ENCODE assay signal across 1 cellular context in the genomic region with DNA sequence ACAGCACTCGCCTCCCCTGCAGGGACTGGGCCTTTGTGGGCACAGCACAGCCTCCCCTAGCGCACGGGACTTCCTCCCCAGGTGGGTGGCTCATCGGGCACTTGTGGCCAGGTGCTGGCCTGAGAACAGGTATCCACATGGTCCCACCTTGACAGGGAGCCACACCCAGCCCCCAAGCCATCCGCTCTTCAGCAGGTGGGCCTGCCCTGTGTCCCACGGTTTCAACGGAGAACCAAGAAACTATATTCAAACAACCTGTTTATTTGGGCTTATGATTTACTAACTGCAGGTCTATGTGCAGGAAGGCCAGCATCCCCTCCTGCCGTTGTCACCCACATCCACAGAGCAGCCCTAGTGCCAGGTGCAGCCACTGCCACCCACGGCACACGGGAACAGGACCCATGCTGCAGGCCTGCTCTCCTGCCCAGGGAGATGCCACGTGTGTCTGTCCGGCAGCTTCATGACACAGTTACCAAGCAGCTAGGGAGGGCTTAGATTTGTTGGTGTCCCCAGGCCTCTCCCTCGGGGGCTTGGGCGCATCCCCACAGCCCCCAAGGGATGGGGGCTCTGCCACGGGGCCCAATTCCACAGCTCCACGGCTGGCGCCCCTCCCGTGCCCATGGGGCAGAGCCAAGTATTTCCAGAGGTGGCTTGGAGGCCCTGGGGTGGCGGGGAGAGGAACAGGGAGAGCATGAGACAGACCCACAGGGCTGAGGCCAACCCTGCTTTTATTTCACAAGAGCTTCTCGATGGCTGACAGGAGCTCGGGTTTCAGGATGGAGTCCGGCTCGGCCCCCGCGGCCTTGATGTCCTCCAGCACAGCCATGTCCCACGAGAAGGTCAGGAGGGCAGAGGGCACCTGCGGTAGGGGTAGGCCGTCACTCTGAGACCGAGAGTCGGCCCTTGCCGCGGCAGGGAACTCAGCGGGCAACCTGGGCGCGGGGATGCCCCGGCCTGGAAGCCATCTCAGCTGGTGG.
TF ChIP-seq lines count a peak whose summit lies in the region.

No MANE protein-coding gene starts in this region.

TF ChIP-seq in HepG2, 621 proteins besides CTCF, POLR2A, EP300 and RAD21:
- TF ChIP-seq, protein P1, sequence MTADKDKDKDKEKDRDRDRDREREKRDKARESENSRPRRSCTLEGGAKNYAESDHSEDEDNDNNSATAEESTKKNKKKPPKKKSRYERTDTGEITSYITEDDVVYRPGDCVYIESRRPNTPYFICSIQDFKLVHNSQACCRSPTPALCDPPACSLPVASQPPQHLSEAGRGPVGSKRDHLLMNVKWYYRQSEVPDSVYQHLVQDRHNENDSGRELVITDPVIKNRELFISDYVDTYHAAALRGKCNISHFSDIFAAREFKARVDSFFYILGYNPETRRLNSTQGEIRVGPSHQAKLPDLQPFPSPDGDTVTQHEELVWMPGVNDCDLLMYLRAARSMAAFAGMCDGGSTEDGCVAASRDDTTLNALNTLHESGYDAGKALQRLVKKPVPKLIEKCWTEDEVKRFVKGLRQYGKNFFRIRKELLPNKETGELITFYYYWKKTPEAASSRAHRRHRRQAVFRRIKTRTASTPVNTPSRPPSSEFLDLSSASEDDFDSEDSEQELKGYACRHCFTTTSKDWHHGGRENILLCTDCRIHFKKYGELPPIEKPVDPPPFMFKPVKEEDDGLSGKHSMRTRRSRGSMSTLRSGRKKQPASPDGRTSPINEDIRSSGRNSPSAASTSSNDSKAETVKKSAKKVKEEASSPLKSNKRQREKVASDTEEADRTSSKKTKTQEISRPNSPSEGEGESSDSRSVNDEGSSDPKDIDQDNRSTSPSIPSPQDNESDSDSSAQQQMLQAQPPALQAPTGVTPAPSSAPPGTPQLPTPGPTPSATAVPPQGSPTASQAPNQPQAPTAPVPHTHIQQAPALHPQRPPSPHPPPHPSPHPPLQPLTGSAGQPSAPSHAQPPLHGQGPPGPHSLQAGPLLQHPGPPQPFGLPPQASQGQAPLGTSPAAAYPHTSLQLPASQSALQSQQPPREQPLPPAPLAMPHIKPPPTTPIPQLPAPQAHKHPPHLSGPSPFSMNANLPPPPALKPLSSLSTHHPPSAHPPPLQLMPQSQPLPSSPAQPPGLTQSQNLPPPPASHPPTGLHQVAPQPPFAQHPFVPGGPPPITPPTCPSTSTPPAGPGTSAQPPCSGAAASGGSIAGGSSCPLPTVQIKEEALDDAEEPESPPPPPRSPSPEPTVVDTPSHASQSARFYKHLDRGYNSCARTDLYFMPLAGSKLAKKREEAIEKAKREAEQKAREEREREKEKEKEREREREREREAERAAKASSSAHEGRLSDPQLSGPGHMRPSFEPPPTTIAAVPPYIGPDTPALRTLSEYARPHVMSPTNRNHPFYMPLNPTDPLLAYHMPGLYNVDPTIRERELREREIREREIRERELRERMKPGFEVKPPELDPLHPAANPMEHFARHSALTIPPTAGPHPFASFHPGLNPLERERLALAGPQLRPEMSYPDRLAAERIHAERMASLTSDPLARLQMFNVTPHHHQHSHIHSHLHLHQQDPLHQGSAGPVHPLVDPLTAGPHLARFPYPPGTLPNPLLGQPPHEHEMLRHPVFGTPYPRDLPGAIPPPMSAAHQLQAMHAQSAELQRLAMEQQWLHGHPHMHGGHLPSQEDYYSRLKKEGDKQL (CRISPR knock-in tag; IDR thresholded peaks at IDR 0.05; ENCODE audit: low read depth): no peak
- no peak for TF ChIP-seq ZNF547 (CRISPR knock-in tag; IDR thresholded peaks at IDR 0.05)
- TF ChIP-seq HNRNPL (IDR thresholded peaks at IDR 0.05; ENCODE audit: low read depth, low read length): 0 out of 2 replicates have a peak, but pooled peaks have one; percentile 24
- peak; percentile 77 for TF ChIP-seq AGO2 (optimal IDR thresholded peaks at IDR 0.05; ENCODE audit: low read depth, low read length)
- TF ChIP-seq MXI1 (IDR thresholded peaks at IDR 0.05; ENCODE audit: borderline replicate concordance, low read depth, low read length): no peak
- peak; percentile 52; the same call in 1 of the 2 replicates for TF ChIP-seq POLR2G (IDR thresholded peaks at IDR 0.05; ENCODE audit: low read depth, low read length)
- no peak for TF ChIP-seq ZFX (CRISPR knock-in tag; IDR thresholded peaks at IDR 0.05; ENCODE audit: low read depth)
- TF ChIP-seq, protein P2, sequence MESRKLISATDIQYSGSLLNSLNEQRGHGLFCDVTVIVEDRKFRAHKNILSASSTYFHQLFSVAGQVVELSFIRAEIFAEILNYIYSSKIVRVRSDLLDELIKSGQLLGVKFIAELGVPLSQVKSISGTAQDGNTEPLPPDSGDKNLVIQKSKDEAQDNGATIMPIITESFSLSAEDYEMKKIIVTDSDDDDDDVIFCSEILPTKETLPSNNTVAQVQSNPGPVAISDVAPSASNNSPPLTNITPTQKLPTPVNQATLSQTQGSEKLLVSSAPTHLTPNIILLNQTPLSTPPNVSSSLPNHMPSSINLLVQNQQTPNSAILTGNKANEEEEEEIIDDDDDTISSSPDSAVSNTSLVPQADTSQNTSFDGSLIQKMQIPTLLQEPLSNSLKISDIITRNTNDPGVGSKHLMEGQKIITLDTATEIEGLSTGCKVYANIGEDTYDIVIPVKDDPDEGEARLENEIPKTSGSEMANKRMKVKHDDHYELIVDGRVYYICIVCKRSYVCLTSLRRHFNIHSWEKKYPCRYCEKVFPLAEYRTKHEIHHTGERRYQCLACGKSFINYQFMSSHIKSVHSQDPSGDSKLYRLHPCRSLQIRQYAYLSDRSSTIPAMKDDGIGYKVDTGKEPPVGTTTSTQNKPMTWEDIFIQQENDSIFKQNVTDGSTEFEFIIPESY (CRISPR knock-in tag; IDR thresholded peaks at IDR 0.05): 0 out of 2 replicates have a peak, but pooled peaks have one; percentile 27
- TF ChIP-seq MTA1 (CRISPR knock-in tag; IDR thresholded peaks at IDR 0.05; ENCODE audit: borderline replicate concordance): no peak
